14 cellular contexts compared by ENCODE assay signal in genomic region chr15:78968114-78968513, GRCh38. TPM values are rescaled to one million over a fixed set of nuclear protein-coding genes. Genes with fewer than 3 reads are reported as not detected.
DNase-seq lines count a peak whose midpoint lies in the region; ATAC-seq, FAIRE-seq and TF ChIP-seq lines count a peak whose summit lies in the region.
"Had no signal": no experiment of that assay in that cellular context is flagged by ENCODE, and none has a peak within 500 bp of the region (broad histone marks: within the 10 kb centered on the region; RNA-seq: fewer than 3 reads in every experiment).

No MANE protein-coding gene starts in this region.

- no peak overlapping the region; the same call in 1 of the 2 replicates for H3K18ac ChIP-seq in H1 (ENCODE audit: extremely low read depth, low read length)

- no peak overlapping the region for H3K27ac ChIP-seq in GM23338 (ENCODE audit: low read depth)
- H3K27ac ChIP-seq in H1 (ENCODE audit: low read depth, low read length): no peak overlapping the region
- peak overlapping the region in 2 of 4 donors; percentile 29 to 48 for H3K27ac ChIP-seq in pancreas
- no peak overlapping the region for H3K27ac ChIP-seq in heart right ventricle
- H3K27ac ChIP-seq: BLaER1 treated with 17β-estradiol and CSF1 and Interleukin-3, amounts not matched to agents 10 nM and 100 nM had no signal

- no peaks in the 10 kb centered on the region for H4K20me1 ChIP-seq in GM23338 (replicated peaks; ENCODE audit: insufficient read depth)
- H4K20me1 ChIP-seq in H1 (replicated peaks in 1 of 2; ENCODE audit: control insufficient read depth in 1 of 2, insufficient read depth in 2 of 2, low read length in 2 of 2): no peaks in the 10 kb centered on the region
- H4K20me1 ChIP-seq: BLaER1 treated with 17β-estradiol and CSF1 and Interleukin-3, amounts not matched to agents 10 nM and 100 nM had no signal

- 0 out of 2 replicates have a peak overlapping the region, but pooled peaks have one; percentile 75 for H2BK12ac ChIP-seq in H1 (ENCODE audit: low read depth, low read length)

- no peaks in the 10 kb centered on the region for H3K36me3 Mint-ChIP-seq in GM23338 (ENCODE audit: low read depth)
- H3K36me3 Mint-ChIP-seq: CD8-positive, alpha-beta T cell had no signal

- H3K36me3 ChIP-seq in GM23338 (ENCODE audit: insufficient read depth) (no peaks in the 10 kb centered on the region), H1 (ENCODE audit: control insufficient read depth in 2 of 4, insufficient read depth in 4 of 4, low read length in 3 of 4) (no peaks in the 10 kb centered on the region), pancreas (no peaks in the 10 kb centered on the region), heart right ventricle (no peaks in the 10 kb centered on the region)
- H3K36me3 ChIP-seq: BLaER1 treated with 17β-estradiol and CSF1 and Interleukin-3, amounts not matched to agents 10 nM and 100 nM had no signal

- no peaks in the 10 kb centered on the region for H3K79me1 ChIP-seq in H1 (ENCODE audit: low read depth, low read length)

- H3K4me1 ChIP-seq in GM23338 (ENCODE audit: insufficient read depth): peaks cover 22% of the 10 kb centered on the region
- peaks cover 7 to 19% (median 13%) of the 10 kb centered on the region in 4 experiments; a peak in 5 of 7 replicates for H3K4me1 ChIP-seq in H1 (replicated peaks in 1 of 4; ENCODE audit: control insufficient read depth in 3 of 4, insufficient read depth in 4 of 4, low read length in 3 of 4)
- peaks cover 11 to 25% (median 24%) of the 10 kb centered on the region in 3 donors for H3K4me1 ChIP-seq in pancreas
- peaks cover 0 to 10% (median 0%) of the 10 kb centered on the region in 9 donors for H3K4me1 ChIP-seq in heart right ventricle
- H3K4me1 ChIP-seq: BLaER1 treated with 17β-estradiol and CSF1 and Interleukin-3, amounts not matched to agents 10 nM and 100 nM had no signal

- intact Hi-C loops in pancreas (cut with DNase I): no loop called here
- intact Hi-C loops in heart right ventricle (cut with DNase I): no loop called here

- peak overlapping the region; percentile 83; the same call in 1 of the 2 replicates for H2BK5ac ChIP-seq in H1 (ENCODE audit: low read depth, low read length)

- peaks cover 36% of the 10 kb centered on the region for H3K4me1 Mint-ChIP-seq in GM23338

- WGBS in H1 (ENCODE audit: extremely low coverage in 1 of 2, insufficient coverage in 1 of 2, insufficient read length in 1 of 2, insufficient replicate concordance in 2 of 2, low coverage in 1 of 2, low lambda C conversion rate in 2 of 2, missing lambda C conversion rate in 1 of 2), 2 experiments: 84% methylated on average over 2 of the region's 2 CpGs; no CpG with 5 or more reads in 1 of the 2 experiments
- WGBS in pancreas, 2 donors: 40 to 49% methylated on average over 2 of the region's 2 CpGs
- WGBS in heart right ventricle, 2 donors: 94 to 98% methylated on average over 2 of the region's 2 CpGs

- no peak for DNase-seq in GM23338 (ENCODE audit: low spot score)
- DNase-seq in MV-4-11 (lab: John Stamatoyannopoulos, UW): peak; percentile 27
- no peak for DNase-seq in H1 (ENCODE audit: low read depth in 1 of 2, low spot score in 2 of 2)
- DNase-seq in pancreas: no peak
- DNase-seq in NCI-H146 (lab: John Stamatoyannopoulos, UW): no peak
- no peak for DNase-seq in heart right ventricle
- no peak for DNase-seq in NCI-H2081 treated with DMSO at 0.1 percent for 48 hours (lab: John Stamatoyannopoulos, UW)
- DNase-seq: CD8-positive, alpha-beta T cell; DMS79 treated with DMSO at 0.1 percent for 48 hours; GF-D8; GOT3; H9 had no signal

- H3K4me2 ChIP-seq in GM23338 (peak overlapping the region; percentile 72; the same call in 1 of the 2 replicates), H1 (ENCODE audit: insufficient read depth in 1 of 2, low read depth in 2 of 2, low read length in 2 of 2) (peak overlapping the region in 1 of 2 experiments; percentile 32; a peak in 1 of 4 replicates)
- H3K4me2 ChIP-seq: BLaER1 treated with 17β-estradiol and CSF1 and Interleukin-3, amounts not matched to agents 10 nM and 100 nM had no signal

- POLR2A ChIA-PET in H1 (lab: Charles Lee; ENCODE audit: partially characterized antibody): interaction anchor here (1.0 to 1.3 kb wide), 2 partner anchors 10 to 11 kb away, joined by 3 to 4 read pairs; no protein-coding TSS in a partner anchor

- no peaks in the 10 kb centered on the region for H3F3A ChIP-seq in GM23338 (replicated peaks; ENCODE audit: low read depth)

- no peak overlapping the region for H3K4ac ChIP-seq in H1 (replicated peaks; ENCODE audit: insufficient read length, low read depth, low read length)

- peak overlapping the region; percentile 72; the same call in 1 of the 2 replicates for H2BK20ac ChIP-seq in H1 (ENCODE audit: low read length)

- H2BK15ac ChIP-seq in H1 (ENCODE audit: low read length): no peak overlapping the region

- H3K9me2 ChIP-seq in GM23338 (ENCODE audit: insufficient read depth): no peaks in the 10 kb centered on the region; the same call in 1 of the 2 replicates

- TF ChIP-seq EP300 in H1 (IDR thresholded peaks at IDR 0.05; ENCODE audit: borderline replicate concordance in 1 of 2, low read depth in 2 of 2, low read length in 2 of 2): no peak

- no peak overlapping the region for H2BK120ac ChIP-seq in H1 (replicated peaks; ENCODE audit: low read depth, low read length)

- no peak for TF ChIP-seq RAD21 in H1 (IDR thresholded peaks at IDR 0.05 in 1 of 2, conservative IDR thresholded peaks at IDR 0.05 in 1 of 2; ENCODE audit: low read depth in 2 of 2, low read length in 2 of 2)

- H3K4me3 ChIP-seq in GM23338 (no peak overlapping the region), H1 (ENCODE audit: extremely low read depth in 1 of 4, insufficient read depth in 2 of 4, low read depth in 3 of 4, low read length in 4 of 4) (no peak overlapping the region), pancreas (no peak overlapping the region), heart right ventricle (no peak overlapping the region)
- H3K4me3 ChIP-seq: BLaER1 treated with 17β-estradiol and CSF1 and Interleukin-3, amounts not matched to agents 10 nM and 100 nM had no signal

- H3K23ac ChIP-seq in H1 (ENCODE audit: insufficient read length): no peak overlapping the region

- H3K9me3 ChIP-seq in H1 (ENCODE audit: insufficient read depth in 2 of 2, low read depth in 1 of 2, low read length in 1 of 2): no peaks in the 10 kb centered on the region
- no peaks in the 10 kb centered on the region for H3K9me3 ChIP-seq in pancreas
- H3K9me3 ChIP-seq in heart right ventricle: no peaks in the 10 kb centered on the region
- H3K9me3 ChIP-seq: BLaER1 treated with 17β-estradiol and CSF1 and Interleukin-3, amounts not matched to agents 10 nM and 100 nM had no signal

- H3K23me2 ChIP-seq in H1 (ENCODE audit: low read depth, low read length): no peaks in the 10 kb centered on the region

- H4K5ac ChIP-seq in H1 (ENCODE audit: insufficient read length, low read depth, low read length): no peak overlapping the region

- no peak for TF ChIP-seq CTCF in GM23338 (conservative IDR thresholded peaks at IDR 0.05; ENCODE audit: low read depth in 2 of 2)
- no peak for TF ChIP-seq CTCF in H1 (IDR thresholded peaks at IDR 0.05; ENCODE audit: control extremely low read depth in 1 of 3, insufficient read depth in 1 of 3, low read depth in 1 of 3, low read length in 3 of 3)
- TF ChIP-seq CTCF in pancreas (IDR thresholded peaks at IDR 0.05): no peak
- no peak for TF ChIP-seq CTCF in heart right ventricle (IDR thresholded peaks at IDR 0.05)

- no peak for TF ChIP-seq POLR2A in H1 (IDR thresholded peaks at IDR 0.05; ENCODE audit: control extremely low read depth in 1 of 2, low read depth in 2 of 2, low read length in 2 of 2)

- ATAC-seq in GM23338 (no peak), pancreas (peak in 3 of 4 donors; percentile 26 to 42 (median 28)), heart right ventricle (no peak)
- ATAC-seq: CD8-positive, alpha-beta T cell had no signal

- H3K14ac ChIP-seq in H1 (ENCODE audit: insufficient read length): no peak overlapping the region

- FAIRE-seq in H1 (lab: Jason Lieb, UNC) (no peak), pancreas (lab: Jason Lieb, UNC) (no peak)

- H3K27me3 Mint-ChIP-seq in GM23338 (ENCODE audit: insufficient read depth, low read depth, poor library complexity): peaks cover 6% of the 10 kb centered on the region
- H3K27me3 Mint-ChIP-seq: B cell had no signal

- H4K8ac ChIP-seq in H1 (ENCODE audit: extremely low read depth, insufficient read depth, low read length): no peak overlapping the region

- H2AK5ac ChIP-seq in H1 (ENCODE audit: low read depth, low read length): peak overlapping the region; percentile 24; the same call in 1 of the 2 replicates

- H3K9ac ChIP-seq in H1 (replicated peaks in 1 of 4; ENCODE audit: extremely low read depth in 1 of 4, low read depth in 3 of 4, low read length in 3 of 4): no peak overlapping the region
- H3K9ac ChIP-seq: BLaER1 treated with 17β-estradiol and CSF1 and Interleukin-3, amounts not matched to agents 10 nM and 100 nM had no signal

- H3K79me2 ChIP-seq in GM23338 (replicated peaks; ENCODE audit: insufficient read depth) (no peaks in the 10 kb centered on the region), H1 (ENCODE audit: control insufficient read depth in 1 of 2, insufficient read depth in 2 of 2, low read length in 2 of 2) (no peaks in the 10 kb centered on the region)

- CTCF ChIA-PET in H1 (lab: Charles Lee; ENCODE audit: partially characterized antibody): interaction anchor here (0.8 to 5.9 kb wide), 8 partner anchors 11 to 59 kb away, joined by 3 to 60 read pairs (median 4); no protein-coding TSS in a partner anchor

- no peak overlapping the region for H3K4me3 Mint-ChIP-seq in GM23338
- H3K4me3 Mint-ChIP-seq: B cell; CD8-positive, alpha-beta T cell; H9 had no signal

- H2AFZ ChIP-seq in GM23338: no peak overlapping the region
- H2AFZ ChIP-seq in H1 (ENCODE audit: low read length): no peak overlapping the region

- H3K27me3 ChIP-seq in GM23338 (ENCODE audit: insufficient read depth): no peaks in the 10 kb centered on the region
- H3K27me3 ChIP-seq in H1 (replicated peaks in 1 of 4; ENCODE audit: control insufficient read depth in 3 of 4, extremely low read depth in 1 of 4, insufficient read depth in 3 of 4, low read length in 3 of 4): no peaks in the 10 kb centered on the region
- H3K27me3 ChIP-seq in pancreas: no peaks in the 10 kb centered on the region
- H3K27me3 ChIP-seq in heart right ventricle: no peaks in the 10 kb centered on the region
- H3K27me3 ChIP-seq: BLaER1 treated with 17β-estradiol and CSF1 and Interleukin-3, amounts not matched to agents 10 nM and 100 nM had no signal

- H3K9me3 Mint-ChIP-seq in GM23338: no peaks in the 10 kb centered on the region
- H3K9me3 Mint-ChIP-seq: CD8-positive, alpha-beta T cell; H9 had no signal

- no peak overlapping the region for H3K27ac Mint-ChIP-seq in GM23338
- H3K27ac Mint-ChIP-seq: B cell; CD8-positive, alpha-beta T cell; H9 had no signal

- H4K91ac ChIP-seq in H1 (replicated peaks; ENCODE audit: insufficient read length, low read length): peak overlapping the region; percentile 7

- no peak overlapping the region for H3K56ac ChIP-seq in H1 (replicated peaks; ENCODE audit: insufficient read length, low read depth, low read length)

RNA-seq across cellular contexts. Expression of gene CTSH, which starts 23.3 kb away (rescaled TPM):
- 19.7 and 41.2 TPM in 2 replicates for total RNA-seq in GM23338 (2014; rRNA removed; shearing (Covaris generic))
- 18.2 and 19.9 TPM in 2 replicates for polyA plus RNA-seq in GM23338 (2016; fragmentation: Nextera tagmentation; extraction: Ambion mirVana)
- total RNA-seq in H1 (2021; fragmentation: NEBNext Ultra II Directional; extraction: Animal tissue kit (Norgen Biotek cat#: 25700)): 31.3 and 34.0 TPM in 2 replicates
- polyA plus RNA-seq in H1 (2011; rRNA removed): 28.4 and 36.8 TPM in 2 replicates
- polyA plus RNA-seq in H1 (2011; cell fraction: cytosol; rRNA removed): 37.1 TPM
- 50.6 TPM for polyA plus RNA-seq in H1 (2011; cell fraction: nucleus; rRNA removed)
- 32.0 to 42.5 TPM (median 40.4 TPM) in 4 replicates for polyA plus RNA-seq in H1 (2012, experiment 1 of 2)
- polyA plus RNA-seq in H1 (2012, experiment 2 of 2): 48.9 TPM
- 43.7 TPM for polyA plus RNA-seq in H1 (2013, experiment 1 of 2)
- polyA plus RNA-seq in H1 (2013, experiment 2 of 2): 44.5 TPM
- 30.4 and 36.1 TPM in 2 replicates for polyA minus RNA-seq in H1 (2011; rRNA and poly(A)+ RNA removed)
- polyA minus RNA-seq in H1 (2011; cell fraction: cytosol; rRNA and poly(A)+ RNA removed): 37.1 TPM
- polyA minus RNA-seq in H1 (2011; cell fraction: nucleus; rRNA and poly(A)+ RNA removed): 19.4 TPM
- 100 to 1,000 TPM in 2 of 6 donors, 10 to 100 TPM in 4; 24.3 to 109 (median 57.0) TPM for total RNA-seq in pancreas
- polyA plus RNA-seq in pancreas: 100 to 1,000 TPM in 1 of 2 donors, 10 to 100 TPM in 1; 88.5 to 196 TPM
- total RNA-seq in heart right ventricle: 100 to 1,000 TPM in 1 of 10 donors, 10 to 100 TPM in 9; 26.4 to 122 (median 62.5) TPM
- 10 to 100 TPM; 54.6 to 68.1 TPM for polyA plus RNA-seq in heart right ventricle

Comparison
In these comparisons a context has a peak if more than half of its experiments do, and no peak if none do; other contexts are left out.
1. ATAC-seq: peak in pancreas (3 of 4); none in GM23338 (single experiment) and heart right ventricle (0 of 8).